28 cellular contexts compared by ENCODE assay signal in genomic region chr10:100470367-100470766, GRCh38. TPM values are rescaled to one million over a fixed set of nuclear protein-coding genes. Genes with fewer than 3 reads are reported as not detected.
A peak's percentile ranks its signal among the peaks of the same experiment; 100 is the strongest.
DNase-seq lines count a peak whose midpoint lies in the region; ATAC-seq, FAIRE-seq and TF ChIP-seq lines count a peak whose summit lies in the region.
"Had no signal": no experiment of that assay in that cellular context is flagged by ENCODE, and none has a peak within 500 bp of the region (broad histone marks: within the 10 kb centered on the region; RNA-seq: fewer than 3 reads in every experiment).

No MANE protein-coding gene starts in this region.

- ATAC-seq in activated CD4-positive, CD25-positive, alpha-beta regulatory T cell treated with anti-CD3 and anti-CD28 coated beads, Interleukin-2, amount 50 U/mL, for 24 hours = no peak
- no peak for ATAC-seq in GM19467 (IDR thresholded peaks at IDR 0.05; ENCODE audit: unreplicated experiment)
- no peak for ATAC-seq in activated CD8-positive, alpha-beta memory T cell treated with anti-CD3 and anti-CD28 coated beads, Interleukin-2, amount 10 ng/mL, durations not matched to agents 7 days and 5 days
- ATAC-seq: HepG2; Right ventricle myocardium inferior; stimulated activated naive B cell treated with anti-CD40 and anti-IgM and Interleukin-4, amounts not matched to agents 10 μg/mL and 1 μg/mL and 100 μg/mL, for 72 hours; T-helper 17 cell had no signal

- CTCF ChIA-PET in HEK293 (lab: Yijun Ruan, JAX) = interaction anchor here (0.7 to 7.6 kb wide), 5 partner anchors 9 to 341 kb away, joined by 3 to 40 read pairs (median 5); no protein-coding TSS in a partner anchor
- CTCF ChIA-PET in activated CD8-positive, alpha-beta memory T cell treated with anti-CD3 and anti-CD28 coated beads, Interleukin-2, amount 10 ng/mL, durations not matched to agents 7 days and 5 days (lab: Charles Lee) = interaction anchor here (1.1 kb wide), 1 partner anchor 12 kb away, joined by 3 read pairs; no protein-coding TSS in a partner anchor

- FAIRE-seq in small intestine (lab: Jason Lieb, UNC) = no peak
- FAIRE-seq: H1, HepG2 had no signal

- H3K27me3 ChIP-seq in small intestine (ENCODE audit: control insufficient read depth in 2 of 2, insufficient read depth in 2 of 2, low read length in 2 of 2) = peaks cover 0 to 3% of the 10 kb centered on the region in 2 donors

- H3K36me3 Mint-ChIP-seq in activated CD8-positive, alpha-beta memory T cell treated with anti-CD3 and anti-CD28 coated beads, Interleukin-2, amount 10 ng/mL, durations not matched to agents 7 days and 5 days = no peaks in the 10 kb centered on the region
- H3K36me3 Mint-ChIP-seq: activated CD4-positive, alpha-beta memory T cell treated with anti-CD3 and anti-CD28 coated beads for 36 hours; stimulated activated naive B cell treated with anti-CD40 and anti-IgM and Interleukin-4, amounts not matched to agents 10 μg/mL and 1 μg/mL and 100 μg/mL, for 72 hours; type B pancreatic cell had no signal

- H3K36me3 ChIP-seq in HEK293 (ENCODE audit: control insufficient read depth in 2 of 2, insufficient read depth in 1 of 2, low read length in 2 of 2) (no peaks in the 10 kb centered on the region), small intestine (ENCODE audit: control insufficient read depth in 2 of 2, insufficient read depth in 2 of 2, low read length in 2 of 2) (no peaks in the 10 kb centered on the region)
- H3K36me3 ChIP-seq: esophagus squamous epithelium had no signal

- WGBS in small intestine, 3 donors = 52 to 68% (median 62%) methylated on average over 3 of the region's 3 CpGs

- H3K4me3 ChIP-seq in HEK293 (ENCODE audit: low read depth, low read length) (no peak overlapping the region), fibroblast of mammary gland (ENCODE audit: control insufficient read depth, low read depth, low read length) (no peak overlapping the region), small intestine (ENCODE audit: low read depth in 1 of 2, low read length in 2 of 2) (no peak overlapping the region)
- H3K4me3 ChIP-seq: esophagus squamous epithelium had no signal

- H3K4me3 Mint-ChIP-seq in activated CD8-positive, alpha-beta memory T cell treated with anti-CD3 and anti-CD28 coated beads, Interleukin-2, amount 10 ng/mL, durations not matched to agents 7 days and 5 days = no peak overlapping the region
- H3K4me3 Mint-ChIP-seq: activated CD4-positive, alpha-beta memory T cell treated with anti-CD3 and anti-CD28 coated beads for 36 hours; nephron progenitor cell; stimulated activated naive B cell treated with anti-CD40 and anti-IgM and Interleukin-4, amounts not matched to agents 10 μg/mL and 1 μg/mL and 100 μg/mL, for 72 hours; T-helper 17 cell; type B pancreatic cell had no signal

- no peaks in the 10 kb centered on the region for H3K4me1 Mint-ChIP-seq in activated CD8-positive, alpha-beta memory T cell treated with anti-CD3 and anti-CD28 coated beads, Interleukin-2, amount 10 ng/mL, durations not matched to agents 7 days and 5 days
- H3K4me1 Mint-ChIP-seq: nephron progenitor cell; stimulated activated naive B cell treated with anti-CD40 and anti-IgM and Interleukin-4, amounts not matched to agents 10 μg/mL and 1 μg/mL and 100 μg/mL, for 72 hours; T-helper 17 cell had no signal

- H3K27ac Mint-ChIP-seq in activated CD8-positive, alpha-beta memory T cell treated with anti-CD3 and anti-CD28 coated beads, Interleukin-2, amount 10 ng/mL, durations not matched to agents 7 days and 5 days = no peak overlapping the region
- H3K27ac Mint-ChIP-seq: activated CD4-positive, alpha-beta memory T cell treated with anti-CD3 and anti-CD28 coated beads for 36 hours; nephron progenitor cell; stimulated activated naive B cell treated with anti-CD40 and anti-IgM and Interleukin-4, amounts not matched to agents 10 μg/mL and 1 μg/mL and 100 μg/mL, for 72 hours; T-helper 17 cell; type B pancreatic cell had no signal

- peaks cover 14% of the 10 kb centered on the region for H3K27me3 Mint-ChIP-seq in activated CD8-positive, alpha-beta memory T cell treated with anti-CD3 and anti-CD28 coated beads, Interleukin-2, amount 10 ng/mL, durations not matched to agents 7 days and 5 days

- no peaks in the 10 kb centered on the region for H3K4me1 ChIP-seq in HEK293 (ENCODE audit: control insufficient read depth, insufficient read depth, low read length)
- H3K4me1 ChIP-seq in small intestine (ENCODE audit: control insufficient read depth in 2 of 2, insufficient read depth in 1 of 2, low read depth in 1 of 2, low read length in 1 of 2) = no peaks in the 10 kb centered on the region
- H3K4me1 ChIP-seq: Caco-2, esophagus squamous epithelium had no signal

- no peak overlapping the region for H3K27ac ChIP-seq in HEK293 (ENCODE audit: extremely low read depth, low read depth, low read length)
- no peak overlapping the region for H3K27ac ChIP-seq in small intestine (ENCODE audit: low read depth in 1 of 2, low read length in 1 of 2)
- H3K27ac ChIP-seq: C4-2B, esophagus squamous epithelium had no signal

- DNase-seq in RPMI7951 (ENCODE audit: low read depth) (peak; percentile 16), fibroblast of mammary gland (ENCODE audit: low read depth) (peak; percentile 27), small intestine (no peak)
- DNase-seq in activated CD8-positive, alpha-beta memory T cell treated with anti-CD3 and anti-CD28 coated beads, Interleukin-2, amount 10 ng/mL, durations not matched to agents 7 days and 5 days = no peak
- DNase-seq: activated CD4-positive, alpha-beta memory T cell treated with anti-CD3 and anti-CD28 coated beads for 36 hours; activated CD4-positive, alpha-beta T cell treated with anti-CD3 and anti-CD28 coated beads for 1 hour; activated CD8-positive, alpha-beta memory T cell treated with anti-CD3 and anti-CD28 coated beads, Interleukin-2, amount 50 U/mL, for 4 hours; activated naive CD4-positive, alpha-beta T cell; Caco-2; esophagus squamous epithelium; NCI-H1092; NCI-H1694 treated with DMSO at 0.1 percent for 48 hours; NCI-H510A; nephron progenitor cell; stimulated activated naive B cell treated with anti-CD40 and anti-IgM and Interleukin-4, amounts not matched to agents 10 μg/mL and 1 μg/mL and 100 μg/mL, for 72 hours; T-helper 17 cell had no signal

- H3K9me3 ChIP-seq in HEK293 (ENCODE audit: control insufficient read depth, insufficient read depth, low read depth, low read length) (no peaks in the 10 kb centered on the region), small intestine (ENCODE audit: control insufficient read depth, low read depth) (no peaks in the 10 kb centered on the region)
- H3K9me3 ChIP-seq: Caco-2, esophagus squamous epithelium had no signal

- TF ChIP-seq CTCF in HEK293 (tag by site-specific recombination; IDR thresholded peaks at IDR 0.05) (no peak), fibroblast of mammary gland (conservative IDR thresholded peaks at IDR 0.05; ENCODE audit: control insufficient read depth, insufficient read depth, low read depth, low read length) (no peak)

- POLR2A ChIA-PET in HEK293 (lab: Yijun Ruan, JAX) = no interaction called here

- no peaks in the 10 kb centered on the region for H3K9me3 Mint-ChIP-seq in activated CD8-positive, alpha-beta memory T cell treated with anti-CD3 and anti-CD28 coated beads, Interleukin-2, amount 10 ng/mL, durations not matched to agents 7 days and 5 days (ENCODE audit: low read depth)
- H3K9me3 Mint-ChIP-seq: activated CD4-positive, alpha-beta memory T cell treated with anti-CD3 and anti-CD28 coated beads for 36 hours; nephron progenitor cell; stimulated activated naive B cell treated with anti-CD40 and anti-IgM and Interleukin-4, amounts not matched to agents 10 μg/mL and 1 μg/mL and 100 μg/mL, for 72 hours; type B pancreatic cell had no signal

TF ChIP-seq in HEK293, 187 proteins besides CTCF, POLR2A, EP300 and RAD21 (continues in another document):
- TF ChIP-seq ZNF394 (tag by site-specific recombination; IDR thresholded peaks at IDR 0.05; ENCODE audit: borderline replicate concordance) (peak; percentile 37; the same call in 1 of the 2 replicates), ZSCAN30 (tag by site-specific recombination; IDR thresholded peaks at IDR 0.05) (no peak), ZNF843 (tag by site-specific recombination; IDR thresholded peaks at IDR 0.05) (peak; percentile 64), ZNF677 (tag by site-specific recombination; IDR thresholded peaks at IDR 0.05) (no peak), ZNF146 (tag by site-specific recombination; IDR thresholded peaks at IDR 0.05) (no peak), ZNF10 (tag by site-specific recombination; IDR thresholded peaks at IDR 0.05) (0 out of 2 replicates have a peak, but pooled peaks have one; percentile 21), ZNF664 (tag by site-specific recombination; IDR thresholded peaks at IDR 0.05) (no peak), ZNF132 (tag by site-specific recombination; IDR thresholded peaks at IDR 0.05; ENCODE audit: borderline replicate concordance) (no peak), ZFP69B (tag by site-specific recombination; IDR thresholded peaks at IDR 0.05) (peak; percentile 51)
- TF ChIP-seq, protein P1, sequence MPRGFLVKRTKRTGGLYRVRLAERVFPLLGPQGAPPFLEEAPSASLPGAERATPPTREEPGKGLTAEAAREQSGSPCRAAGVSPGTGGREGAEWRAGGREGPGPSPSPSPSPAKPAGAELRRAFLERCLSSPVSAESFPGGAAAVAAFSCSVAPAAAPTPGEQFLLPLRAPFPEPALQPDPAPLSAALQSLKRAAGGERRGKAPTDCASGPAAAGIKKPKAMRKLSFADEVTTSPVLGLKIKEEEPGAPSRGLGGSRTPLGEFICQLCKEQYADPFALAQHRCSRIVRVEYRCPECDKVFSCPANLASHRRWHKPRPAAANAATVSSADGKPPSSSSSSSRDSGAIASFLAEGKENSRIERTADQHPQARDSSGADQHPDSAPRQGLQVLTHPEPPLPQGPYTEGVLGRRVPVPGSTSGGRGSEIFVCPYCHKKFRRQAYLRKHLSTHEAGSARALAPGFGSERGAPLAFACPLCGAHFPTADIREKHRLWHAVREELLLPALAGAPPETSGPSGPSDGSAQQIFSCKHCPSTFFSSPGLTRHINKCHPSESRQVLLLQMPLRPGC (tag by site-specific recombination; IDR thresholded peaks at IDR 0.05) = peak; percentile 53

RNA-seq across cellular contexts. Expression of gene WNT8B, which starts 7.6 kb away (rescaled TPM):
- not detected in 2 replicates for total RNA-seq in RPMI7951 (2014; rRNA removed; shearing (Covaris generic))
- under 1 TPM in 1 of 2 experiments, not detected in 1; 0.41 TPM for total RNA-seq in activated CD8-positive, alpha-beta memory T cell treated with anti-CD3 and anti-CD28 coated beads, Interleukin-2, amount 10 ng/mL, durations not matched to agents 7 days and 5 days
- not detected for polyA plus RNA-seq in small intestine
- total RNA-seq: cerebellum, dermis microvascular lymphatic vessel endothelial cell, esophagus squamous epithelium, glomerular endothelial cell, osteoblast, Right ventricle myocardium inferior, T-helper 17 cell had no signal

RNA-seq across cellular contexts. Expression of gene SEC31B, which starts 49.3 kb away (rescaled TPM):
- 0.10 and 0.24 TPM in 2 replicates for total RNA-seq in RPMI7951 (2014; rRNA removed; shearing (Covaris generic))
- total RNA-seq in activated CD8-positive, alpha-beta memory T cell treated with anti-CD3 and anti-CD28 coated beads, Interleukin-2, amount 10 ng/mL, durations not matched to agents 7 days and 5 days = 100 to 1,000 TPM in 1 of 2 experiments, 10 to 100 TPM in 1; 42.9 to 120 TPM
- 10 to 100 TPM in 1 of 3 donors, 1 to 10 TPM in 2; 4.4 to 18.6 (median 8.9) TPM for polyA plus RNA-seq in small intestine

RNA-seq across cellular contexts. Expression of gene NDUFB8, which starts 59.3 kb away (rescaled TPM):
- total RNA-seq in RPMI7951 (2014; rRNA removed; shearing (Covaris generic)) = 189 and 282 TPM in 2 replicates
- total RNA-seq in activated CD8-positive, alpha-beta memory T cell treated with anti-CD3 and anti-CD28 coated beads, Interleukin-2, amount 10 ng/mL, durations not matched to agents 7 days and 5 days = 100 to 1,000 TPM; 268 to 300 TPM
- polyA plus RNA-seq in small intestine = 100 to 1,000 TPM; 386 to 484 (median 425) TPM

Comparison
In these comparisons a context has a peak if more than half of its experiments do, and no peak if none do; other contexts are left out.
1. DNase-seq: peak in RPMI7951 (single experiment) and fibroblast of mammary gland (single experiment); none in activated CD8-positive, alpha-beta memory T cell treated with anti-CD3 and anti-CD28 coated beads, Interleukin-2, amount 10 ng/mL, durations not matched to agents 7 days and 5 days (single experiment) and small intestine (single experiment).
2. RNA of gene SEC31B, which starts 49.3 kb away (total RNA-seq): 42.9 to 120 TPM in activated CD8-positive, alpha-beta memory T cell treated with anti-CD3 and anti-CD28 coated beads, Interleukin-2, amount 10 ng/mL, durations not matched to agents 7 days and 5 days; 0.10 to 0.24 TPM in RPMI7951; every median in the first group is over 10 times any median in the second.